8 cellular contexts compared by ENCODE assay signal in genomic region chr13:101757446-101758039, GRCh38.
DNase-seq lines count a peak whose midpoint lies in the region; ATAC-seq, FAIRE-seq and TF ChIP-seq lines count a peak whose summit lies in the region.

No MANE protein-coding gene starts in this region.

- no peaks in the 10 kb centered on the region for H3K9me3 ChIP-seq in BE2C
- no peaks in the 10 kb centered on the region for H3K9me3 ChIP-seq in kidney (ENCODE audit: control insufficient read depth in 1 of 2, low read length in 2 of 2)

- FAIRE-seq in kidney (lab: Jason Lieb, UNC), result peak; percentile 77

- H3K36me3 ChIP-seq in BE2C (no peaks in the 10 kb centered on the region), brain microvascular endothelial cell (replicated peaks) (no peaks in the 10 kb centered on the region), kidney (ENCODE audit: control insufficient read depth in 1 of 2, insufficient read depth in 2 of 2, low read length in 2 of 2) (no peaks in the 10 kb centered on the region)

- H3K4me3 ChIP-seq in BE2C (ENCODE audit: low read depth, low read length) (no peak overlapping the region), brain microvascular endothelial cell (ENCODE audit: low read depth, low read length) (no peak overlapping the region), kidney (ENCODE audit: low read length in 2 of 2) (no peak overlapping the region)

- H3K4me1 ChIP-seq in BE2C (no peaks in the 10 kb centered on the region), kidney (ENCODE audit: control insufficient read depth in 1 of 2, insufficient read depth in 1 of 2, low read depth in 1 of 2, low read length in 2 of 2) (no peaks in the 10 kb centered on the region)

- DNase-seq in BE2C, result no peak
- peak; percentile 9 for DNase-seq in NCI-H2107 (lab: John Stamatoyannopoulos, UW)
- DNase-seq in brain microvascular endothelial cell, result no peak
- DNase-seq in kidney, result no peak
- DNase-seq in middle frontal gyrus (ENCODE audit: extremely low spot score, low spot score), result no peak
- no peak for DNase-seq in 8988T

- H3K27me3 ChIP-seq in BE2C (no peaks in the 10 kb centered on the region; the same call in 1 of the 2 replicates), brain microvascular endothelial cell (replicated peaks) (no peaks in the 10 kb centered on the region)

- peak; percentile 63 for TF ChIP-seq CTCF in BE2C (IDR thresholded peaks at IDR 0.05; ENCODE audit: low read depth, low read length)
- peak; percentile 46 for TF ChIP-seq CTCF in brain microvascular endothelial cell (IDR thresholded peaks at IDR 0.05; ENCODE audit: low read depth, low read length, missing control alignments)
- TF ChIP-seq CTCF in kidney (IDR thresholded peaks at IDR 0.05; ENCODE audit: borderline replicate concordance, extremely low read depth, insufficient read depth), result peak; percentile 55

- in situ Hi-C loops in brain microvascular endothelial cell (cut with HindIII; ENCODE audit: low pct_ligation_motif_present, low sequenced_read_pairs), result loop anchor here (25.0 kb wide), 2 partner anchors 245 to 620 kb away; no protein-coding TSS in a partner anchor

- no peak overlapping the region for H3K9ac ChIP-seq in kidney (ENCODE audit: low read length in 2 of 2)

- intact Hi-C loops in kidney (cut with DNase I), result loop anchor here (10.0 kb wide), 1 partner anchor 613 kb away; no protein-coding TSS in a partner anchor

- peak; percentile 90 for ATAC-seq in GM18867 (IDR thresholded peaks at IDR 0.05; ENCODE audit: unreplicated experiment)
- peak; percentile 66 for ATAC-seq in HG03060 (IDR thresholded peaks at IDR 0.05; ENCODE audit: low read depth, unreplicated experiment)

- H3K27ac ChIP-seq in brain microvascular endothelial cell (no peak overlapping the region), kidney (ENCODE audit: low read depth in 2 of 2, low read length in 2 of 2) (no peak overlapping the region)
